ENCODE assay signal across 13 cellular contexts in the genomic region with DNA sequence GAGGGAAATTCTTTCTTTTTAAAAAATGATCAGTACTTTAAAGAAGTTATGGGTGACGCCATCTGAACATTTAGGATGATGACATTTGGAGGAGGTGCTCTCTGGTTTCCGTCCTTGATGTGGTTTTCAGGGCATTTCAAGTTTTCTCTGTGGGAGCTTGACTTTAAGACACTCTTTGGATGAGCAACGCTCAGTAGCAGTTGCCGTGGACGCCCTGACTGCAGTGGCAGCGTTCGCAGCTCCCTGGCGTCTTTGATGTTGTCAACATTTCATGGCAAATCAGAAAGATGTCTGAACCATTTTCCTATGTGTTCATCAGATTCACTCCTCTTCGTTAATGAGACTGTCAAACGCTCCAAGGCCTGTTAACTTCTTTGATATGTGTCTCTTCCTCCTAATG.
DNase-seq lines count a peak whose midpoint lies in the region; ATAC-seq lines count a peak whose summit lies in the region.
"Had no signal": no experiment of that assay in that cellular context is flagged by ENCODE, and none has a peak within 500 bp of the region (broad histone marks: within the 10 kb centered on the region; RNA-seq: fewer than 3 reads in every experiment).

No MANE protein-coding gene starts in this region.

- CTCF ChIA-PET in activated CD4-positive, alpha-beta memory T cell treated with anti-CD3 and anti-CD28 coated beads for 36 hours (lab: Charles Lee): interaction anchor here (0.6 to 2.3 kb wide), 2 partner anchors 20 to 1573 kb away, joined by 4 to 7 read pairs; no protein-coding TSS in a partner anchor
- CTCF ChIA-PET in activated CD4-positive, alpha-beta memory T cell treated with anti-CD3 and anti-CD28 coated beads, Interleukin-2, amount 10 ng/mL, durations not matched to agents 7 days and 5 days (lab: Charles Lee): no interaction called here

- peak overlapping the region; percentile 29 for H3K27ac Mint-ChIP-seq in activated CD4-positive, alpha-beta memory T cell treated with anti-CD3 and anti-CD28 coated beads for 36 hours
- no peak overlapping the region for H3K27ac Mint-ChIP-seq in activated CD4-positive, alpha-beta memory T cell treated with anti-CD3 and anti-CD28 coated beads, Interleukin-2, amount 10 ng/mL, durations not matched to agents 7 days and 5 days
- H3K27ac Mint-ChIP-seq in stimulated activated naive CD8-positive, alpha-beta T cell treated with anti-CD3 and anti-CD28 coated beads, Interleukin-15, Interleukin-2, amounts not matched to agents 100 ng/mL and 50 ng/mL, for 24 hours: peak overlapping the region; percentile 52
- H3K27ac Mint-ChIP-seq: IgD-negative memory B cell had no signal

- no peaks in the 10 kb centered on the region for H3K36me3 Mint-ChIP-seq in activated CD4-positive, alpha-beta memory T cell treated with anti-CD3 and anti-CD28 coated beads for 36 hours
- H3K36me3 Mint-ChIP-seq in activated CD4-positive, alpha-beta memory T cell treated with anti-CD3 and anti-CD28 coated beads, Interleukin-2, amount 10 ng/mL, durations not matched to agents 7 days and 5 days (ENCODE audit: low read depth): peaks cover 2% of the 10 kb centered on the region
- H3K36me3 Mint-ChIP-seq in stimulated activated naive CD8-positive, alpha-beta T cell treated with anti-CD3 and anti-CD28 coated beads, Interleukin-15, Interleukin-2, amounts not matched to agents 100 ng/mL and 50 ng/mL, for 24 hours (ENCODE audit: low read depth): no peaks in the 10 kb centered on the region
- H3K36me3 Mint-ChIP-seq: IgD-negative memory B cell had no signal

- peaks cover 26% of the 10 kb centered on the region for H3K4me1 Mint-ChIP-seq in activated CD4-positive, alpha-beta memory T cell treated with anti-CD3 and anti-CD28 coated beads for 36 hours (ENCODE audit: low read depth)
- peaks cover 23% of the 10 kb centered on the region for H3K4me1 Mint-ChIP-seq in activated CD4-positive, alpha-beta memory T cell treated with anti-CD3 and anti-CD28 coated beads, Interleukin-2, amount 10 ng/mL, durations not matched to agents 7 days and 5 days
- H3K4me1 Mint-ChIP-seq in stimulated activated naive CD8-positive, alpha-beta T cell treated with anti-CD3 and anti-CD28 coated beads, Interleukin-15, Interleukin-2, amounts not matched to agents 100 ng/mL and 50 ng/mL, for 24 hours (ENCODE audit: low read depth): peaks cover 40% of the 10 kb centered on the region
- H3K4me1 Mint-ChIP-seq: central memory CD8-positive, alpha-beta T cell; IgD-negative memory B cell had no signal

- H3K27me3 Mint-ChIP-seq in activated CD4-positive, alpha-beta memory T cell treated with anti-CD3 and anti-CD28 coated beads for 36 hours: no peaks in the 10 kb centered on the region
- no peaks in the 10 kb centered on the region for H3K27me3 Mint-ChIP-seq in activated CD4-positive, alpha-beta memory T cell treated with anti-CD3 and anti-CD28 coated beads, Interleukin-2, amount 10 ng/mL, durations not matched to agents 7 days and 5 days
- H3K27me3 Mint-ChIP-seq in stimulated activated naive CD8-positive, alpha-beta T cell treated with anti-CD3 and anti-CD28 coated beads, Interleukin-15, Interleukin-2, amounts not matched to agents 100 ng/mL and 50 ng/mL, for 24 hours: no peaks in the 10 kb centered on the region
- H3K27me3 Mint-ChIP-seq: IgD-negative memory B cell had no signal

- intact Hi-C loops in activated CD4-positive, alpha-beta memory T cell treated with anti-CD3 and anti-CD28 coated beads for 36 hours (cut with micrococcal nuclease): loop anchor here (2.0 to 10.0 kb wide), 3 partner anchors 289 to 519 kb away; a partner anchor contains a TSS

- no peaks in the 10 kb centered on the region for H3K9me3 Mint-ChIP-seq in activated CD4-positive, alpha-beta memory T cell treated with anti-CD3 and anti-CD28 coated beads for 36 hours
- peaks cover 14% of the 10 kb centered on the region for H3K9me3 Mint-ChIP-seq in activated CD4-positive, alpha-beta memory T cell treated with anti-CD3 and anti-CD28 coated beads, Interleukin-2, amount 10 ng/mL, durations not matched to agents 7 days and 5 days
- H3K9me3 Mint-ChIP-seq in stimulated activated naive CD8-positive, alpha-beta T cell treated with anti-CD3 and anti-CD28 coated beads, Interleukin-15, Interleukin-2, amounts not matched to agents 100 ng/mL and 50 ng/mL, for 24 hours: no peaks in the 10 kb centered on the region
- H3K9me3 Mint-ChIP-seq: central memory CD8-positive, alpha-beta T cell; IgD-negative memory B cell had no signal

- peak; percentile 81 for DNase-seq in activated CD4-positive, alpha-beta memory T cell treated with anti-CD3 and anti-CD28 coated beads for 36 hours
- no peak for DNase-seq in activated CD4-positive, alpha-beta memory T cell treated with anti-CD3 and anti-CD28 coated beads, Interleukin-2, amount 10 ng/mL, durations not matched to agents 7 days and 5 days
- peak; percentile 21 for DNase-seq in activated T-helper 9 cell treated with anti-CD3 and anti-CD28 coated beads, Interleukin-2, amount 50 U/mL, for 16 hours (ENCODE audit: low read depth)
- DNase-seq in stimulated activated CD4-positive, alpha-beta T cell treated with anti-CD3 and anti-CD28 coated beads, Interleukin-15, amount 100 ng/mL, for 24 hours: peak; percentile 72
- DNase-seq in EL (no peak), cerebellar cortex (ENCODE audit: low spot score) (no peak)
- DNase-seq: islet precursor cell, midbrain, NCI-H1092 treated with DMSO at 0.1 percent for 48 hours had no signal

- POLR2A ChIA-PET in activated CD4-positive, alpha-beta memory T cell treated with anti-CD3 and anti-CD28 coated beads for 36 hours (lab: Charles Lee): no interaction called here
- POLR2A ChIA-PET in activated CD4-positive, alpha-beta memory T cell treated with anti-CD3 and anti-CD28 coated beads, Interleukin-2, amount 10 ng/mL, durations not matched to agents 7 days and 5 days (lab: Charles Lee): no interaction called here

- ATAC-seq in HG03432 (IDR thresholded peaks at IDR 0.05; ENCODE audit: unreplicated experiment): no peak

- H3K4me3 Mint-ChIP-seq in activated CD4-positive, alpha-beta memory T cell treated with anti-CD3 and anti-CD28 coated beads for 36 hours: no peak overlapping the region
- no peak overlapping the region for H3K4me3 Mint-ChIP-seq in activated CD4-positive, alpha-beta memory T cell treated with anti-CD3 and anti-CD28 coated beads, Interleukin-2, amount 10 ng/mL, durations not matched to agents 7 days and 5 days
- peak overlapping the region; percentile 20 for H3K4me3 Mint-ChIP-seq in stimulated activated naive CD8-positive, alpha-beta T cell treated with anti-CD3 and anti-CD28 coated beads, Interleukin-15, Interleukin-2, amounts not matched to agents 100 ng/mL and 50 ng/mL, for 24 hours
- H3K4me3 Mint-ChIP-seq: central memory CD8-positive, alpha-beta T cell; IgD-negative memory B cell had no signal

Comparison
In these comparisons a context has a peak if more than half of its experiments do, and no peak if none do; other contexts are left out.
1. DNase-seq: peak in activated CD4-positive, alpha-beta memory T cell treated with anti-CD3 and anti-CD28 coated beads for 36 hours (single experiment), activated T-helper 9 cell treated with anti-CD3 and anti-CD28 coated beads, Interleukin-2, amount 50 U/mL, for 16 hours (single experiment) and stimulated activated CD4-positive, alpha-beta T cell treated with anti-CD3 and anti-CD28 coated beads, Interleukin-15, amount 100 ng/mL, for 24 hours (single experiment); none in activated CD4-positive, alpha-beta memory T cell treated with anti-CD3 and anti-CD28 coated beads, Interleukin-2, amount 10 ng/mL, durations not matched to agents 7 days and 5 days (single experiment), EL (single experiment) and cerebellar cortex (single experiment).